8 cellular contexts compared by ENCODE assay signal in genomic region chr15:101187820-101188516, GRCh38.
DNase-seq lines count a peak whose midpoint lies in the region; ATAC-seq and TF ChIP-seq lines count a peak whose summit lies in the region.

No MANE protein-coding gene starts in this region.

- H2AFZ ChIP-seq in hepatocyte = no peak overlapping the region

- H3K4me1 ChIP-seq in hepatocyte (ENCODE audit: insufficient read depth) = peaks cover 24% of the 10 kb centered on the region
- peaks cover 0 to 13% of the 10 kb centered on the region in 2 donors for H3K4me1 ChIP-seq in thyroid gland
- H3K4me1 ChIP-seq in HAP-1 = peaks cover 16% of the 10 kb centered on the region

- intact Hi-C loops in thyroid gland (cut with DNase I) = no loop called here

- peaks cover 3% of the 10 kb centered on the region for H4K20me1 ChIP-seq in hepatocyte (ENCODE audit: insufficient read depth, poor library complexity, severe bottlenecking)

- H3K27ac ChIP-seq in hepatocyte (peak overlapping the region; percentile 91), thyroid gland (peak overlapping the region; percentile 16 to 51 (median 26))

- H3K79me2 ChIP-seq in hepatocyte = peaks cover 88% of the 10 kb centered on the region

- H3K36me3 Mint-ChIP-seq in activated T-helper 17 cell treated with anti-CD3 and anti-CD28 coated beads, Interleukin-2, amount 50 U/mL, for 72 hours (ENCODE audit: low read depth) = peaks cover 93% of the 10 kb centered on the region

- no peak for TF ChIP-seq POLR2A in thyroid gland (IDR thresholded peaks at IDR 0.05)

- peak; percentile 63 for ATAC-seq in GM21619 (IDR thresholded peaks at IDR 0.05; ENCODE audit: unreplicated experiment)
- ATAC-seq in activated T-helper 17 cell treated with anti-CD3 and anti-CD28 coated beads, Interleukin-2, amount 50 U/mL, for 72 hours (replicated peaks) = peak; percentile 7

- peak overlapping the region; percentile 92 for H3K27ac Mint-ChIP-seq in activated T-helper 17 cell treated with anti-CD3 and anti-CD28 coated beads, Interleukin-2, amount 50 U/mL, for 72 hours

- peak overlapping the region; percentile 82 for H3K4me3 Mint-ChIP-seq in activated T-helper 17 cell treated with anti-CD3 and anti-CD28 coated beads, Interleukin-2, amount 50 U/mL, for 72 hours

- H3K9me3 ChIP-seq in hepatocyte (ENCODE audit: low read depth) = no peaks in the 10 kb centered on the region
- no peaks in the 10 kb centered on the region for H3K9me3 ChIP-seq in thyroid gland
- H3K9me3 ChIP-seq in HAP-1 = no peaks in the 10 kb centered on the region

- DNase-seq in BJ (ENCODE audit: low read depth) = peak; percentile 77
- DNase-seq in hepatocyte (ENCODE audit: low spot score) = peak; percentile 53
- DNase-seq in thyroid gland = no peak
- DNase-seq in GM19240 (ENCODE audit: insufficient read length, low spot score) = no peak
- DNase-seq in SIG-M5 (lab: John Stamatoyannopoulos, UW) = no peak
- DNase-seq in HAP-1 (ENCODE audit: low spot score in 2 of 2) = no peak

- H3K27me3 Mint-ChIP-seq in activated T-helper 17 cell treated with anti-CD3 and anti-CD28 coated beads, Interleukin-2, amount 50 U/mL, for 72 hours = no peaks in the 10 kb centered on the region

- H3K36me3 ChIP-seq in BJ (ENCODE audit: control insufficient read depth, insufficient read depth, low read length) (peaks cover 1% of the 10 kb centered on the region; the same call in 1 of the 2 replicates), hepatocyte (replicated peaks; ENCODE audit: insufficient read depth, low read depth) (no peaks in the 10 kb centered on the region), thyroid gland (no peaks in the 10 kb centered on the region), HAP-1 (replicated peaks) (no peaks in the 10 kb centered on the region)

- no peaks in the 10 kb centered on the region for H3K27me3 ChIP-seq in BJ (ENCODE audit: control insufficient read depth, insufficient read depth, low read length)
- H3K27me3 ChIP-seq in hepatocyte = no peaks in the 10 kb centered on the region
- H3K27me3 ChIP-seq in thyroid gland = no peaks in the 10 kb centered on the region
- no peaks in the 10 kb centered on the region for H3K27me3 ChIP-seq in HAP-1 (ENCODE audit: low read depth)

- CTCF ChIA-PET in BJ (lab: Yijun Ruan, JAX) = interaction anchor here (0.9 to 1.0 kb wide), 2 partner anchors 60 to 64 kb away, joined by 3 to 5 read pairs; partner anchors contain the start of gene CHSY1

- H3K4me2 ChIP-seq in hepatocyte = peak overlapping the region; percentile 66

- POLR2A ChIA-PET in BJ (lab: Charles Lee) = interaction anchor here (0.6 to 1.5 kb wide), 4 partner anchors 11 to 345 kb away, joined by 3 to 9 read pairs (median 4); partner anchors contain the start of gene CHSY1

- TF ChIP-seq CTCF in BJ (IDR thresholded peaks at IDR 0.05; ENCODE audit: insufficient read depth, low read depth, low read length) (no peak), hepatocyte (IDR thresholded peaks at IDR 0.05; ENCODE audit: poor library complexity) (no peak), thyroid gland (IDR thresholded peaks at IDR 0.05) (no peak)

- H3K4me1 Mint-ChIP-seq in activated T-helper 17 cell treated with anti-CD3 and anti-CD28 coated beads, Interleukin-2, amount 50 U/mL, for 72 hours = peaks cover 55% of the 10 kb centered on the region

- peak overlapping the region; percentile 13 for H3K4me3 ChIP-seq in BJ (ENCODE audit: low read depth, low read length)
- no peak overlapping the region for H3K4me3 ChIP-seq in hepatocyte
- no peak overlapping the region for H3K4me3 ChIP-seq in thyroid gland (replicated peaks in 1 of 3)
- H3K4me3 ChIP-seq in HAP-1 = no peak overlapping the region

- no peaks in the 10 kb centered on the region for H3K9me2 ChIP-seq in hepatocyte (replicated peaks; ENCODE audit: insufficient read depth)

- in situ Hi-C loops in HAP-1 (cut with MboI; ENCODE audit: low sequenced_read_pairs) = no loop called here

- WGBS in hepatocyte (ENCODE audit: low lambda C conversion rate, missing lambda C conversion rate) = 30% methylated on average over 17 of the region's 17 CpGs
- WGBS in thyroid gland, 2 donors = 49 to 54% methylated on average over 17 of the region's 17 CpGs

- H3K9me3 Mint-ChIP-seq in activated T-helper 17 cell treated with anti-CD3 and anti-CD28 coated beads, Interleukin-2, amount 50 U/mL, for 72 hours = no peaks in the 10 kb centered on the region

Comparison
In these comparisons a context has a peak if more than half of its experiments do, and no peak if none do; other contexts are left out.
1. DNase-seq: peak in BJ (single experiment) and hepatocyte (single experiment); none in thyroid gland (0 of 2), GM19240 (single experiment), SIG-M5 (single experiment) and HAP-1 (0 of 2).